ENCODE assay signal across 1 cellular context in genomic region chr13:112248406-112248760, GRCh38.
TF ChIP-seq lines count a peak whose summit lies in the region.

No MANE protein-coding gene starts in this region.

TF ChIP-seq in GM23338, 12 proteins besides CTCF, POLR2A, EP300 and RAD21 (continued from another document):
- TF ChIP-seq CREB1 (CRISPR knock-in tag; IDR thresholded peaks at IDR 0.05; ENCODE audit: low read depth) (no peak), ZNF114 (CRISPR knock-in tag; IDR thresholded peaks at IDR 0.05) (no peak), POLR2AphosphoS5 (IDR thresholded peaks at IDR 0.05; ENCODE audit: low read depth) (no peak), JUNB (IDR thresholded peaks at IDR 0.05; ENCODE audit: unreplicated experiment) (no peak), STAT1 (IDR thresholded peaks at IDR 0.05; ENCODE audit: unreplicated experiment) (no peak), EZH2 (IDR thresholded peaks at IDR 0.05; ENCODE audit: low read depth, unreplicated experiment) (no peak), NANOG (IDR thresholded peaks at IDR 0.05; ENCODE audit: borderline replicate concordance) (no peak), REST (IDR thresholded peaks at IDR 0.05; ENCODE audit: unreplicated experiment) (no peak), ZNF462 (CRISPR knock-in tag; IDR thresholded peaks at IDR 0.05) (no peak), ZNF331 (CRISPR knock-in tag; IDR thresholded peaks at IDR 0.05; ENCODE audit: low read depth) (no peak)
